1 cellular context compared by ENCODE assay signal in the genomic region with DNA sequence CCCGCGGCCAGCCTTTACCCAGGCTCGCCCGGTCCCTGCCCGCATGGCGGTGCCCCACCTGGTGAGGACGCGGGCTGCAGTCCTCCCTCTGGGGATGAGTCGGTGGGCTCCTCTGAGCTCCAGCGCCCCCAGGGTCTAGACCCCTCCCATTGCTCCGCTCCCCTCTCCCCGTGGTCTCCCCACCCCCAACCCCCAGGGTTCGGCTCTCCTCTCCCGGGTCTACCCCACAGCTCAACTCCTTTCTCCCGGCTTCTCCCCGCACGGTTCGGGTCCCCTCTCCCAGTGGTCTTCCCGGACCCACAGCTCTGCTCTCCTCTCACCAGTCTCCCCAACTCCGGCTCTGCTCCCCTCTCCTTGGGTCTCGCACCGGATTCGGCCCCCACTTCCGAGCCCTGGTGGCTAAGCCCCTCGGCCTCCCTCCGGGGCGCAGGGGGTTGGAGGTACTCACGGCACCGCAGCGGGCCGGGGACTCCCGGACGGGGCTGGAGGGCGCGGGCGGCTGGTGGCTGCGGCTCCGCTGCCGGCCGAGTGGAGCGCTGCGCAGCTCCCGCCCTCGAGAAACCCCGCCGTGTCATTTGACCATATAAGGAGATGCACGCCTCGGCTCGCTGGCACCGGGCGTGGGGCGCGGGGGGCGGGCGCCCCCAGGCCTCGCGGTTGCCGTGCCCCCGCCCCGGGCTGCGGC.
TF ChIP-seq lines count a peak whose summit lies in the region.

A gene with protein sequence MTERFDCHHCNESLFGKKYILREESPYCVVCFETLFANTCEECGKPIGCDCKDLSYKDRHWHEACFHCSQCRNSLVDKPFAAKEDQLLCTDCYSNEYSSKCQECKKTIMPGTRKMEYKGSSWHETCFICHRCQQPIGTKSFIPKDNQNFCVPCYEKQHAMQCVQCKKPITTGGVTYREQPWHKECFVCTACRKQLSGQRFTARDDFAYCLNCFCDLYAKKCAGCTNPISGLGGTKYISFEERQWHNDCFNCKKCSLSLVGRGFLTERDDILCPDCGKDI (minus strand): TSS at position 530 of the 685 bp plus-strand sequence. CDS start 12,535 bp downstream, outside the sequence.

TF ChIP-seq in HepG2, 621 proteins besides CTCF, POLR2A, EP300 and RAD21 (continued from another document):
- no peak for TF ChIP-seq KLF6 (CRISPR knock-in tag; IDR thresholded peaks at IDR 0.05)
- no peak for TF ChIP-seq MYC (CRISPR knock-in tag; IDR thresholded peaks at IDR 0.05; ENCODE audit: borderline replicate concordance)
- no peak for TF ChIP-seq ZNF430 (CRISPR knock-in tag; IDR thresholded peaks at IDR 0.05)
- peak; percentile 86 for TF ChIP-seq RBFOX2 (IDR thresholded peaks at IDR 0.05; ENCODE audit: low read depth, low read length)
- 0 out of 2 replicates have a peak, but pooled peaks have one; percentile 15 for TF ChIP-seq ZNF605 (CRISPR knock-in tag; IDR thresholded peaks at IDR 0.05)
- TF ChIP-seq ZNF607 (CRISPR knock-in tag; IDR thresholded peaks at IDR 0.05; ENCODE audit: borderline replicate concordance), result no peak
- no peak for TF ChIP-seq POLR2AphosphoS2 (IDR thresholded peaks at IDR 0.05; ENCODE audit: low read depth, low read length)
- TF ChIP-seq ZNF598 (CRISPR knock-in tag; IDR thresholded peaks at IDR 0.05; ENCODE audit: borderline replicate concordance), result 0 out of 2 replicates have a peak, but pooled peaks have one; percentile 19
- TF ChIP-seq, protein P1, sequence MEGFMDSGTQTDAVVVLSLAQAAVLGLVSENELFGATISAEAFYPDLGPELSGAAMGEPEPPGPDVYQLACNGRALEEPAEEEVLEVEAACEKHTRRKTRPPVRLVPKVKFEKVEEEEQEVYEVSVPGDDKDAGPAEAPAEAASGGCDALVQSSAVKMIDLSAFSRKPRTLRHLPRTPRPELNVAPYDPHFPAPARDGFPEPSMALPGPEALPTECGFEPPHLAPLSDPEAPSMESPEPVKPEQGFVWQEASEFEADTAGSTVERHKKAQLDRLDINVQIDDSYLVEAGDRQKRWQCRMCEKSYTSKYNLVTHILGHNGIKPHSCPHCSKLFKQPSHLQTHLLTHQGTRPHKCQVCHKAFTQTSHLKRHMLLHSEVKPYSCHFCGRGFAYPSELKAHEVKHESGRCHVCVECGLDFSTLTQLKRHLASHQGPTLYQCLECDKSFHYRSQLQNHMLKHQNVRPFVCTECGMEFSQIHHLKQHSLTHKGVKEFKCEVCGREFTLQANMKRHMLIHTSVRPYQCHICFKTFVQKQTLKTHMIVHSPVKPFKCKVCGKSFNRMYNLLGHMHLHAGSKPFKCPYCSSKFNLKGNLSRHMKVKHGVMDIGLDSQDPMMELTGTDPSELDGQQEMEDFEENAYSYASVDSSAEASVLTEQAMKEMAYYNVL (CRISPR knock-in tag; IDR thresholded peaks at IDR 0.05; ENCODE audit: borderline replicate concordance), result 0 out of 2 replicates have a peak, but pooled peaks have one; percentile 29
- no peak for TF ChIP-seq MIER2 (CRISPR knock-in tag; IDR thresholded peaks at IDR 0.05)
- TF ChIP-seq TCF7 (IDR thresholded peaks at IDR 0.05; ENCODE audit: low read depth), result no peak
- TF ChIP-seq ZNF431 (CRISPR knock-in tag; IDR thresholded peaks at IDR 0.05; ENCODE audit: borderline replicate concordance, low read depth), result no peak; the same call in 1 of the 2 replicates
- no peak for TF ChIP-seq ZFAT (CRISPR knock-in tag; conservative IDR thresholded peaks at IDR 0.05)
- peak; percentile 66; the same call in 1 of the 2 replicates for TF ChIP-seq HNRNPL (IDR thresholded peaks at IDR 0.05; ENCODE audit: low read depth, low read length)
- TF ChIP-seq, protein P2, sequence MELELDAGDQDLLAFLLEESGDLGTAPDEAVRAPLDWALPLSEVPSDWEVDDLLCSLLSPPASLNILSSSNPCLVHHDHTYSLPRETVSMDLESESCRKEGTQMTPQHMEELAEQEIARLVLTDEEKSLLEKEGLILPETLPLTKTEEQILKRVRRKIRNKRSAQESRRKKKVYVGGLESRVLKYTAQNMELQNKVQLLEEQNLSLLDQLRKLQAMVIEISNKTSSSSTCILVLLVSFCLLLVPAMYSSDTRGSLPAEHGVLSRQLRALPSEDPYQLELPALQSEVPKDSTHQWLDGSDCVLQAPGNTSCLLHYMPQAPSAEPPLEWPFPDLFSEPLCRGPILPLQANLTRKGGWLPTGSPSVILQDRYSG (CRISPR knock-in tag; IDR thresholded peaks at IDR 0.05), result no peak
- TF ChIP-seq ZNF792 (CRISPR knock-in tag; IDR thresholded peaks at IDR 0.05), result no peak; the same call in 1 of the 2 replicates
- TF ChIP-seq HNF4A (CRISPR knock-in tag; IDR thresholded peaks at IDR 0.05), result no peak
- TF ChIP-seq, protein P3, sequence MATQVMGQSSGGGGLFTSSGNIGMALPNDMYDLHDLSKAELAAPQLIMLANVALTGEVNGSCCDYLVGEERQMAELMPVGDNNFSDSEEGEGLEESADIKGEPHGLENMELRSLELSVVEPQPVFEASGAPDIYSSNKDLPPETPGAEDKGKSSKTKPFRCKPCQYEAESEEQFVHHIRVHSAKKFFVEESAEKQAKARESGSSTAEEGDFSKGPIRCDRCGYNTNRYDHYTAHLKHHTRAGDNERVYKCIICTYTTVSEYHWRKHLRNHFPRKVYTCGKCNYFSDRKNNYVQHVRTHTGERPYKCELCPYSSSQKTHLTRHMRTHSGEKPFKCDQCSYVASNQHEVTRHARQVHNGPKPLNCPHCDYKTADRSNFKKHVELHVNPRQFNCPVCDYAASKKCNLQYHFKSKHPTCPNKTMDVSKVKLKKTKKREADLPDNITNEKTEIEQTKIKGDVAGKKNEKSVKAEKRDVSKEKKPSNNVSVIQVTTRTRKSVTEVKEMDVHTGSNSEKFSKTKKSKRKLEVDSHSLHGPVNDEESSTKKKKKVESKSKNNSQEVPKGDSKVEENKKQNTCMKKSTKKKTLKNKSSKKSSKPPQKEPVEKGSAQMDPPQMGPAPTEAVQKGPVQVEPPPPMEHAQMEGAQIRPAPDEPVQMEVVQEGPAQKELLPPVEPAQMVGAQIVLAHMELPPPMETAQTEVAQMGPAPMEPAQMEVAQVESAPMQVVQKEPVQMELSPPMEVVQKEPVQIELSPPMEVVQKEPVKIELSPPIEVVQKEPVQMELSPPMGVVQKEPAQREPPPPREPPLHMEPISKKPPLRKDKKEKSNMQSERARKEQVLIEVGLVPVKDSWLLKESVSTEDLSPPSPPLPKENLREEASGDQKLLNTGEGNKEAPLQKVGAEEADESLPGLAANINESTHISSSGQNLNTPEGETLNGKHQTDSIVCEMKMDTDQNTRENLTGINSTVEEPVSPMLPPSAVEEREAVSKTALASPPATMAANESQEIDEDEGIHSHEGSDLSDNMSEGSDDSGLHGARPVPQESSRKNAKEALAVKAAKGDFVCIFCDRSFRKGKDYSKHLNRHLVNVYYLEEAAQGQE (IDR thresholded peaks at IDR 0.05; ENCODE audit: borderline replicate concordance in 1 of 2, low read depth in 1 of 2, low read length in 2 of 2), result no peak
- TF ChIP-seq SNAI1 (CRISPR knock-in tag; IDR thresholded peaks at IDR 0.05; ENCODE audit: borderline replicate concordance), result no peak
